In the genomic region with DNA sequence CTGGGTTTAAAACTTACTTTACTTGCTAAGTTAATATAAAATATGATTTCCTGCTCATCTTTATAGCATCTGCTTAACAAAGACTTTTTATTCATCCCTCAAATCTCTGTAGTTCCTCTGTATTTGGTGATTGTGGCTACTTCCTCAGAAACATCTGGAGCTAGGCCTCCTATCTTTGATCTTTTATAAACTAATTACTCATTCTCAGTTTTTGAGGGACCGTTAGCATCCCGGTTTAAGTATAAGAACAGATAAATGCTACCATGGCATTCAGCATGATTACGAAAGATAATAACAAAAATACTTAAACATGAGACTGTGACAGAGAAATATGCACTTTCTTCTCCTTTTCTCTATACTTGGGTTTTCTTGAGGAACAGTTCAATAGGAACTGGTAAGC, we compare ENCODE assay signal across 17 cellular contexts.
"Had no signal": no experiment of that assay in that cellular context is flagged by ENCODE, and none has a peak within 500 bp of the region (broad histone marks: within the 10 kb centered on the region; RNA-seq: fewer than 3 reads in every experiment).

No MANE protein-coding gene starts in this region.

- H3K9me3 Mint-ChIP-seq: activated naive CD4-positive, alpha-beta T cell treated with anti-CD3 and anti-CD28 coated beads, Interleukin-2, amount 50 U/mL, for 72 hours; naive thymus-derived CD8-positive, alpha-beta T cell; stimulated activated memory B cell treated with anti-CD40 and anti-IgM and Interleukin-4, amounts not matched to agents 10 μg/mL and 1 μg/mL and 100 μg/mL, for 72 hours had no signal

- H3K36me3 ChIP-seq: left ventricle myocardium inferior, neutrophil had no signal

- H3K27me3 ChIP-seq: body of pancreas, neutrophil had no signal

- H3K27ac Mint-ChIP-seq: activated naive CD4-positive, alpha-beta T cell treated with anti-CD3 and anti-CD28 coated beads, Interleukin-2, amount 50 U/mL, for 72 hours; naive thymus-derived CD8-positive, alpha-beta T cell; stimulated activated memory B cell treated with anti-CD40 and anti-IgM and Interleukin-4, amounts not matched to agents 10 μg/mL and 1 μg/mL and 100 μg/mL, for 72 hours had no signal

- H3K4me1 Mint-ChIP-seq: stimulated activated memory B cell treated with anti-CD40 and anti-IgM and Interleukin-4, amounts not matched to agents 10 μg/mL and 1 μg/mL and 100 μg/mL, for 72 hours had no signal

- FAIRE-seq: TTC549 had no signal

- DNase-seq: activated CD4-positive, alpha-beta T cell treated with anti-CD3 and anti-CD28 coated beads, Interleukin-2, amount 50 U/mL, for 4 hours; activated effector memory CD4-positive, alpha-beta T cell treated with Interleukin-2 at 50 U/mL for 16 hours; activated T-cell treated with anti-CD3 and anti-CD28 coated beads, Interleukin-2, amount 50 U/mL, for 1 hour; amygdala; body of pancreas; caudate nucleus; hippocampal formation; left ventricle myocardium inferior; mucosa of descending colon; naive thymus-derived CD8-positive, alpha-beta T cell; retina; stimulated activated CD4-positive, alpha-beta T cell treated with anti-CD3 and anti-CD28 coated beads, Interleukin-2, amount 100 ng/mL, for 48 hours; T-helper 2 cell had no signal

- H3K4me3 ChIP-seq: body of pancreas, left ventricle myocardium inferior, mucosa of descending colon had no signal

- H3K27me3 Mint-ChIP-seq: naive thymus-derived CD8-positive, alpha-beta T cell; stimulated activated memory B cell treated with anti-CD40 and anti-IgM and Interleukin-4, amounts not matched to agents 10 μg/mL and 1 μg/mL and 100 μg/mL, for 72 hours had no signal

- H3K36me3 Mint-ChIP-seq: activated naive CD4-positive, alpha-beta T cell treated with anti-CD3 and anti-CD28 coated beads, Interleukin-2, amount 50 U/mL, for 72 hours had no signal

- H3K9me3 ChIP-seq: body of pancreas, left ventricle myocardium inferior, mucosa of descending colon, neutrophil had no signal

- H3K27ac ChIP-seq: body of pancreas, neutrophil had no signal

- H3K4me3 Mint-ChIP-seq: naive thymus-derived CD8-positive, alpha-beta T cell; stimulated activated memory B cell treated with anti-CD40 and anti-IgM and Interleukin-4, amounts not matched to agents 10 μg/mL and 1 μg/mL and 100 μg/mL, for 72 hours had no signal
